25 cellular contexts compared by ENCODE assay signal in genomic region chr16:4609200-4610010, GRCh38. TPM values are rescaled to one million over a fixed set of nuclear protein-coding genes. Genes with fewer than 3 reads are reported as not detected.
"Had no signal": no experiment of that assay in that cellular context is flagged by ENCODE, and none has a peak within 500 bp of the region (broad histone marks: within the 10 kb centered on the region; RNA-seq: fewer than 3 reads in every experiment).

No MANE protein-coding gene starts in this region.

- H3K9me3 ChIP-seq: body of pancreas, gastrocnemius medialis, testis, transverse colon, uterus had no signal

- FAIRE-seq: colon, islet of Langerhans had no signal

- H3K36me3 Mint-ChIP-seq: activated naive CD8-positive, alpha-beta T cell; natural killer cell; neural progenitor cell had no signal

- H3K36me3 ChIP-seq: neural progenitor cell, uterus had no signal

- H3K4me3 Mint-ChIP-seq: activated CD4-positive, alpha-beta T cell treated with anti-CD3 and anti-CD28 coated beads for 36 hours; activated naive CD8-positive, alpha-beta T cell; memory B cell; natural killer cell; neural progenitor cell had no signal

- H3K4me2 ChIP-seq: neural progenitor cell had no signal

- ATAC-seq: activated CD4-positive, alpha-beta T cell treated with anti-CD3 and anti-CD28 coated beads for 36 hours; body of pancreas; gastrocnemius medialis; natural killer cell; right cardiac atrium; stimulated activated naive CD8-positive, alpha-beta T cell treated with anti-CD3 and anti-CD28 coated beads, Interleukin-15, Interleukin-2, amounts not matched to agents 100 U/mL and 50 U/mL, for 24 hours had no signal

- H3K27ac ChIP-seq: body of pancreas, gastrocnemius medialis, neural progenitor cell, testis, transverse colon, uterus had no signal

- DNase-seq: activated CD4-positive, alpha-beta T cell treated with anti-CD3 and anti-CD28 coated beads for 36 hours; activated CD4-positive, alpha-beta T cell treated with anti-CD3 and anti-CD28 coated beads, Interleukin-2, amount 50 U/mL, for 4 hours; activated CD4-positive, CD25-positive, alpha-beta regulatory T cell; activated effector memory CD4-positive, alpha-beta T cell treated with Interleukin-2 at 50 U/mL for 16 hours; activated naive CD4-positive, alpha-beta T cell treated with Interleukin-2 at 50 U/mL for 16 hours; activated T-cell treated with anti-CD3 and anti-CD28 coated beads for 4 hours; aorta; body of pancreas; dermis blood vessel endothelial cell; effector CD8-positive, alpha-beta T cell; gastrocnemius medialis; natural killer cell; stimulated activated CD4-positive, alpha-beta T cell treated with anti-CD3 and anti-CD28 coated beads, Interleukin-12 subunit alpha, Interleukin-12 subunit beta, amount 100 ng/mL, for 4 hours; stimulated activated CD4-positive, alpha-beta T cell treated with anti-CD3 and anti-CD28 coated beads, Interleukin-4, amount 100 ng/mL, for 1 hour; stimulated activated naive CD8-positive, alpha-beta T cell treated with anti-CD3 and anti-CD28 coated beads, Interleukin-15, Interleukin-2, amounts not matched to agents 100 U/mL and 50 U/mL, for 24 hours; testis; transverse colon; uterus had no signal

- H3K27me3 ChIP-seq: body of pancreas, gastrocnemius medialis, neural progenitor cell, testis, transverse colon, uterus had no signal

- H3K27me3 Mint-ChIP-seq: activated CD4-positive, alpha-beta T cell treated with anti-CD3 and anti-CD28 coated beads for 36 hours; activated naive CD8-positive, alpha-beta T cell; memory B cell had no signal

- H3K27ac Mint-ChIP-seq: activated CD4-positive, alpha-beta T cell treated with anti-CD3 and anti-CD28 coated beads for 36 hours; activated naive CD8-positive, alpha-beta T cell; memory B cell; natural killer cell; neural progenitor cell had no signal

- H3K9me3 Mint-ChIP-seq: memory B cell, natural killer cell, neural progenitor cell had no signal

- H3K9ac ChIP-seq: neural progenitor cell had no signal

- H2AFZ ChIP-seq: neural progenitor cell had no signal

- H3K4me3 ChIP-seq: body of pancreas, gastrocnemius medialis, neural progenitor cell, testis, transverse colon, uterus had no signal

RNA-seq across cellular contexts. Expression of gene C16orf96, which starts 53.3 kb away (rescaled TPM):
- total RNA-seq: dermis blood vessel endothelial cell, epithelial cell of proximal tubule, transverse colon had no signal
- polyA plus RNA-seq: aorta had no signal
